In genomic region chr2:231910161-231910560, GRCh38 we compare ENCODE assay signal across 11 cellular contexts. TPM values are rescaled to one million over a fixed set of nuclear protein-coding genes. Genes with fewer than 3 reads are reported as not detected.
DNase-seq lines count a peak whose midpoint lies in the region; ATAC-seq, FAIRE-seq and TF ChIP-seq lines count a peak whose summit lies in the region.
"Not testable (repeated sequence)": the region's sequence is repeated elsewhere in the genome, so short reads cannot be mapped to it uniquely, and the experiment has no call there.
"Had no signal": no experiment of that assay in that cellular context is flagged by ENCODE, and none has a peak within 500 bp of the region (broad histone marks: within the 10 kb centered on the region; RNA-seq: fewer than 3 reads in every experiment).

No MANE protein-coding gene starts in this region.

- not testable (repeated sequence) for FAIRE-seq in K562 (lab: Jason Lieb, UNC)

- H3K18ac ChIP-seq in neuronal stem cell (ENCODE audit: low read length): not testable (repeated sequence)

- not testable (repeated sequence) for H3K9me3 Mint-ChIP-seq in CD4-positive, alpha-beta T cell; activated CD8-positive, alpha-beta memory T cell treated with anti-CD3 and anti-CD28 coated beads, Interleukin-2, amount 10 ng/mL, durations not matched to agents 7 days and 5 days (ENCODE audit: low read depth)

- H2AFZ ChIP-seq in K562 (ENCODE audit: low read depth, low read length); neuronal stem cell (ENCODE audit: low read length): not testable (repeated sequence)

- not testable (repeated sequence) for H4K20me1 ChIP-seq in K562 (replicated peaks; ENCODE audit: control insufficient read depth, insufficient read depth, low read length)

- H2BK12ac ChIP-seq in neuronal stem cell (ENCODE audit: low read length): not testable (repeated sequence)

- not testable (repeated sequence) for DNase-seq in CD4-positive, alpha-beta T cell; T-helper 17 cell; activated CD8-positive, alpha-beta memory T cell treated with anti-CD3 and anti-CD28 coated beads, Interleukin-2, amount 10 ng/mL, durations not matched to agents 7 days and 5 days; K562 (ENCODE audit: extremely low read depth in 1 of 4, low spot score in 3 of 4); neuronal stem cell (ENCODE audit: low spot score)
- peak; percentile 39 for DNase-seq in Jurkat, Clone E6-1 (ENCODE audit: low read depth, low spot score)
- DNase-seq in Right ventricle myocardium superior: peak; percentile 22
- peak; percentile 0 to 49 for DNase-seq in aorta

- TF ChIP-seq RAD21 in K562 (CRISPR knock-in tag; conservative IDR thresholded peaks at IDR 0.05 in 1 of 2, IDR thresholded peaks at IDR 0.05 in 1 of 2): not testable (repeated sequence)

- not testable (repeated sequence) for H3K4ac ChIP-seq in neuronal stem cell (ENCODE audit: low read length)

- H4K91ac ChIP-seq in neuronal stem cell (ENCODE audit: low read depth, low read length, poor library complexity): not testable (repeated sequence)

- not testable (repeated sequence) for H3K36me3 ChIP-seq in K562 (ENCODE audit: control insufficient read depth, insufficient read depth, low read length); neuronal stem cell (replicated peaks in 1 of 2; ENCODE audit: control insufficient read depth in 2 of 2, insufficient read depth in 2 of 2, low read length in 2 of 2); aorta (ENCODE audit: control insufficient read depth in 1 of 2, insufficient read depth in 2 of 2, low read length in 1 of 2)

- intact Hi-C loops in CD4-positive, alpha-beta T cell (cut with DNase I, micrococcal nuclease); K562 (cut with micrococcal nuclease); Right ventricle myocardium superior (cut with DNase I); aorta (cut with DNase I): not testable (repeated sequence)

- not testable (repeated sequence) for H3K27me3 ChIP-seq in CD4-positive, alpha-beta T cell (ENCODE audit: control insufficient read depth, insufficient read depth, low read length); neuronal stem cell (ENCODE audit: control insufficient read depth in 3 of 3, insufficient read depth in 3 of 3, low read depth in 1 of 3, low read length in 3 of 3); aorta (ENCODE audit: control insufficient read depth in 1 of 2, insufficient read depth in 2 of 2, low read length in 1 of 2)
- peaks cover 7 to 35% of the 10 kb centered on the region in 2 experiments; a peak in 3 of 5 replicates for H3K27me3 ChIP-seq in K562 (ENCODE audit: control insufficient read depth in 2 of 2, insufficient read depth in 2 of 2, low read length in 2 of 2)

- not testable (repeated sequence) for H2BK5ac ChIP-seq in neuronal stem cell (ENCODE audit: low read length)

- peak overlapping the region; percentile 63 for H2AK5ac ChIP-seq in neuronal stem cell (ENCODE audit: low read depth, low read length)

- TF ChIP-seq EP300 in K562 (IDR thresholded peaks at IDR 0.05; ENCODE audit: low read length): not testable (repeated sequence)

- H4K8ac ChIP-seq in neuronal stem cell (ENCODE audit: low read depth, low read length): not testable (repeated sequence)

- not testable (repeated sequence) for TF ChIP-seq POLR2A in K562 (conservative IDR thresholded peaks at IDR 0.05)

- not testable (repeated sequence) for H3K79me1 ChIP-seq in neuronal stem cell (ENCODE audit: low read depth, low read length)

- H3K27me3 Mint-ChIP-seq in CD4-positive, alpha-beta T cell; T-helper 17 cell; activated CD8-positive, alpha-beta memory T cell treated with anti-CD3 and anti-CD28 coated beads, Interleukin-2, amount 10 ng/mL, durations not matched to agents 7 days and 5 days: not testable (repeated sequence)

- ATAC-seq in CD4-positive, alpha-beta T cell (ENCODE audit: poor library complexity); T-helper 17 cell; activated CD8-positive, alpha-beta memory T cell treated with anti-CD3 and anti-CD28 coated beads, Interleukin-2, amount 10 ng/mL, durations not matched to agents 7 days and 5 days; K562; Right ventricle myocardium superior (ENCODE audit: poor library complexity); aorta (ENCODE audit: low FRiP score): not testable (repeated sequence)

- H3K9me1 ChIP-seq in K562 (ENCODE audit: control insufficient read depth, insufficient read depth, low read length): not testable (repeated sequence)

- H3K27ac Mint-ChIP-seq in CD4-positive, alpha-beta T cell: peak overlapping the region; percentile 33
- peak overlapping the region; percentile 63 for H3K27ac Mint-ChIP-seq in T-helper 17 cell
- H3K27ac Mint-ChIP-seq in activated CD8-positive, alpha-beta memory T cell treated with anti-CD3 and anti-CD28 coated beads, Interleukin-2, amount 10 ng/mL, durations not matched to agents 7 days and 5 days: peak overlapping the region; percentile 39

- not testable (repeated sequence) for H3K27ac ChIP-seq in CD4-positive, alpha-beta T cell (ENCODE audit: low read depth, low read length); K562 (ENCODE audit: extremely low read depth, low read depth, low read length); neuronal stem cell (replicated peaks; ENCODE audit: low read length); aorta (ENCODE audit: low read depth in 1 of 2, low read length in 2 of 2)

- 0% methylated on average over 5 of the region's 7 CpGs for WGBS in K562 (ENCODE audit: insufficient coverage, low coverage, missing lambda C conversion rate)
- WGBS in neuronal stem cell (ENCODE audit: extremely low coverage in 2 of 2, insufficient read length in 2 of 2, insufficient replicate concordance in 1 of 2), 2 donors: no CpG with 5 or more reads among the region's 7 CpGs
- WGBS in aorta, 2 donors: 89 to 90% methylated on average over 7 of the region's 7 CpGs

- not testable (repeated sequence) for H3K36me3 Mint-ChIP-seq in CD4-positive, alpha-beta T cell (ENCODE audit: low read depth); T-helper 17 cell (ENCODE audit: low read depth); activated CD8-positive, alpha-beta memory T cell treated with anti-CD3 and anti-CD28 coated beads, Interleukin-2, amount 10 ng/mL, durations not matched to agents 7 days and 5 days

- H3K4me3 Mint-ChIP-seq in CD4-positive, alpha-beta T cell; T-helper 17 cell; activated CD8-positive, alpha-beta memory T cell treated with anti-CD3 and anti-CD28 coated beads, Interleukin-2, amount 10 ng/mL, durations not matched to agents 7 days and 5 days: not testable (repeated sequence)

- H3K14ac ChIP-seq in neuronal stem cell (ENCODE audit: low read length): not testable (repeated sequence)

- not testable (repeated sequence) for BruUV-seq in K562 (replicated peaks; lab: Mats Ljungman, UMichigan)

- in situ Hi-C loops in K562 (cut with MboI): not testable (repeated sequence)

- not testable (repeated sequence) for H3K4me3 ChIP-seq in Jurkat, Clone E6-1 (ENCODE audit: low read length); K562; neuronal stem cell (ENCODE audit: low read length in 2 of 2); aorta (ENCODE audit: low read length in 2 of 2)

- H2BK120ac ChIP-seq in neuronal stem cell (ENCODE audit: low read depth, low read length): not testable (repeated sequence)

- H2BK15ac ChIP-seq in neuronal stem cell (ENCODE audit: low read length): not testable (repeated sequence)

- CTCF ChIA-PET in CD4-positive, alpha-beta T cell (lab: Charles Lee); K562 (lab: Yijun Ruan, JAX; ENCODE audit: low intra/inter-chr PET ratio): not testable (repeated sequence)
- CTCF ChIA-PET in activated CD8-positive, alpha-beta memory T cell treated with anti-CD3 and anti-CD28 coated beads, Interleukin-2, amount 10 ng/mL, durations not matched to agents 7 days and 5 days (lab: Charles Lee): interaction anchor here (0.6 to 2.8 kb wide), 2 partner anchors 9 to 143 kb away, joined by 3 to 12 read pairs; no protein-coding TSS in a partner anchor

- not testable (repeated sequence) for H3K4me2 ChIP-seq in K562 (ENCODE audit: insufficient read depth, low read length); neuronal stem cell (ENCODE audit: insufficient read depth, low read length, poor library complexity, severe bottlenecking)

- not testable (repeated sequence) for H3K23ac ChIP-seq in neuronal stem cell (ENCODE audit: low read depth, low read length, poor library complexity)

- TF ChIP-seq CTCF in CD4-positive, alpha-beta T cell (IDR thresholded peaks at IDR 0.05); K562 (IDR thresholded peaks at IDR 0.05 in 2 of 3, conservative IDR thresholded peaks at IDR 0.05 in 1 of 3; ENCODE audit: insufficient read depth in 2 of 3, low read depth in 1 of 3, low read length in 3 of 3): not testable (repeated sequence)

- not testable (repeated sequence) for H3K79me2 ChIP-seq in K562 (ENCODE audit: control insufficient read depth, insufficient read depth, low read length)

- H3K9me3 ChIP-seq in CD4-positive, alpha-beta T cell (ENCODE audit: control insufficient read depth, low read length); T-helper 17 cell (ENCODE audit: control insufficient read depth, low read length, poor library complexity, severe bottlenecking); K562 (replicated peaks; ENCODE audit: control insufficient read depth, insufficient read depth, low read depth, low read length); neuronal stem cell (replicated peaks in 1 of 2; ENCODE audit: control insufficient read depth in 2 of 2, insufficient read depth in 1 of 2, low read depth in 1 of 2, low read length in 2 of 2); aorta (ENCODE audit: control insufficient read depth, low read length): not testable (repeated sequence)

- not testable (repeated sequence) for H3K4me1 ChIP-seq in K562 (replicated peaks in 1 of 2; ENCODE audit: control insufficient read depth in 2 of 2, insufficient read depth in 2 of 2, low read length in 2 of 2); neuronal stem cell (ENCODE audit: control insufficient read depth in 2 of 2, insufficient read depth in 1 of 2, low read depth in 1 of 2, low read length in 2 of 2); aorta (ENCODE audit: control insufficient read depth in 1 of 2, insufficient read depth in 2 of 2, low read length in 2 of 2)

- POLR2A ChIA-PET in CD4-positive, alpha-beta T cell (lab: Charles Lee); K562 (lab: Yijun Ruan, JAX): not testable (repeated sequence)

- H3K4me1 Mint-ChIP-seq in CD4-positive, alpha-beta T cell (ENCODE audit: low read depth): peaks cover 15% of the 10 kb centered on the region
- H3K4me1 Mint-ChIP-seq in T-helper 17 cell: not testable (repeated sequence)
- peaks cover 16% of the 10 kb centered on the region for H3K4me1 Mint-ChIP-seq in activated CD8-positive, alpha-beta memory T cell treated with anti-CD3 and anti-CD28 coated beads, Interleukin-2, amount 10 ng/mL, durations not matched to agents 7 days and 5 days

- H3K9ac ChIP-seq in K562 (ENCODE audit: insufficient read depth in 1 of 2, low read depth in 2 of 2, low read length in 2 of 2); neuronal stem cell (ENCODE audit: low read depth, low read length, poor library complexity): not testable (repeated sequence)

RNA-seq across cellular contexts. Expression of gene NPPC, which starts 16.0 kb away (rescaled TPM):
- under 1 TPM in 1 of 2 experiments, not detected in 1; 0.34 TPM for total RNA-seq in CD4-positive, alpha-beta T cell
- not detected for polyA plus RNA-seq in Jurkat, Clone E6-1 (2012; ENCODE audit: insufficient read depth, insufficient read length)
- total RNA-seq in T-helper 17 cell (not detected), K562 (2014; rRNA removed) (not detected in 2 replicates), K562 (2014; rRNA removed; fragmentation: Illumina TruSeq; extraction: Trizol) (not detected in 2 replicates), K562 (2015; rRNA removed; fragmentation: Illumina TruSeq; extraction: Trizol) (not detected in 2 replicates), K562 (2021) (not detected in 2 replicates), Right ventricle myocardium superior (7.7 TPM), aorta (under 1 TPM in 1 of 2 donors, not detected in 1; 0.49 TPM)
- total RNA-seq in activated CD8-positive, alpha-beta memory T cell treated with anti-CD3 and anti-CD28 coated beads, Interleukin-2, amount 10 ng/mL, durations not matched to agents 7 days and 5 days: not detected
- not detected in 2 replicates for total RNA-seq in K562 (2011; cell fraction: chromatin; rRNA removed; ENCODE audit: low replicate concordance)
- not detected in 2 replicates for total RNA-seq in K562 (2011; cell fraction: nucleolus; rRNA removed)
- not detected in 2 replicates for total RNA-seq in K562 (2011; cell fraction: nucleoplasm; rRNA removed)
- polyA plus RNA-seq in K562 (2011; rRNA removed) (not detected in 2 replicates), K562 (2014; fragmentation: Illumina TruSeq; extraction: Trizol) (not detected in 2 replicates), K562 (2014; fragmentation: Nextera tagmentation; extraction: Ambion mirVana) (not detected), K562 (2014; rRNA removed) (not detected in 2 replicates), aorta (under 1 TPM; 0.36 to 0.88 TPM)
- polyA plus RNA-seq in K562 (2011; cell fraction: cytosol; rRNA removed): not detected in 2 replicates
- not detected in 2 replicates for polyA plus RNA-seq in K562 (2011; cell fraction: nucleus; rRNA removed)
- polyA plus RNA-seq in K562 (2012): not detected in 2 replicates
- polyA minus RNA-seq in K562 (2011; rRNA and poly(A)+ RNA removed): not detected in 2 replicates
- polyA minus RNA-seq in K562 (2011; cell fraction: cytosol; rRNA and poly(A)+ RNA removed): not detected in 2 replicates
- polyA minus RNA-seq in K562 (2011; cell fraction: nucleus; rRNA and poly(A)+ RNA removed): not detected in 2 replicates
- polyA plus RNA-seq in neuronal stem cell (2013, experiment 1 of 2): 0.32 TPM
- 0.35 TPM for polyA plus RNA-seq in neuronal stem cell (2013, experiment 2 of 2)
- total RNA-seq: CD4-positive, alpha-beta memory T cell; HFFc6; HT1080 had no signal
- polyA plus RNA-seq: CD4-positive, alpha-beta memory T cell had no signal

RNA-seq across cellular contexts. Expression of gene DIS3L2, which starts 51.4 kb away (rescaled TPM):
- total RNA-seq in CD4-positive, alpha-beta T cell: 10 to 100 TPM; 59.8 to 62.9 TPM
- 14.4 TPM for polyA plus RNA-seq in Jurkat, Clone E6-1 (2012; ENCODE audit: insufficient read depth, insufficient read length)
- total RNA-seq in T-helper 17 cell (10 to 100 TPM; 55.5 to 67.2 TPM), K562 (2014; rRNA removed) (15.1 and 16.8 TPM in 2 replicates), K562 (2014; rRNA removed; fragmentation: Illumina TruSeq; extraction: Trizol) (11.2 and 12.5 TPM in 2 replicates), K562 (2015; rRNA removed; fragmentation: Illumina TruSeq; extraction: Trizol) (10.8 and 11.6 TPM in 2 replicates), K562 (2021) (17.3 and 19.2 TPM in 2 replicates), Right ventricle myocardium superior (17.6 TPM), aorta (10 to 100 TPM; 28.4 to 40.0 TPM)
- 10 to 100 TPM; 25.4 to 39.4 TPM for total RNA-seq in activated CD8-positive, alpha-beta memory T cell treated with anti-CD3 and anti-CD28 coated beads, Interleukin-2, amount 10 ng/mL, durations not matched to agents 7 days and 5 days
- 50.9 and 73.3 TPM in 2 replicates for total RNA-seq in K562 (2011; cell fraction: chromatin; rRNA removed; ENCODE audit: low replicate concordance)
- total RNA-seq in K562 (2011; cell fraction: nucleolus; rRNA removed): 20.0 and 25.8 TPM in 2 replicates
- total RNA-seq in K562 (2011; cell fraction: nucleoplasm; rRNA removed): 27.0 and 28.9 TPM in 2 replicates
- polyA plus RNA-seq in K562 (2011; rRNA removed) (4.2 and 5.8 TPM in 2 replicates), K562 (2014; fragmentation: Illumina TruSeq; extraction: Trizol) (11.8 and 13.4 TPM in 2 replicates), K562 (2014; fragmentation: Nextera tagmentation; extraction: Ambion mirVana) (1 to 10 TPM; 1.5 to 1.9 TPM), K562 (2014; rRNA removed) (10.4 and 11.0 TPM in 2 replicates), aorta (10 to 100 TPM; 10.6 to 15.1 TPM)
- 6.0 and 10.4 TPM in 2 replicates for polyA plus RNA-seq in K562 (2011; cell fraction: cytosol; rRNA removed)
- polyA plus RNA-seq in K562 (2011; cell fraction: nucleus; rRNA removed): 25.1 and 33.5 TPM in 2 replicates
- 12.2 and 13.6 TPM in 2 replicates for polyA plus RNA-seq in K562 (2012)
- 7.0 and 8.4 TPM in 2 replicates for polyA minus RNA-seq in K562 (2011; rRNA and poly(A)+ RNA removed)
- polyA minus RNA-seq in K562 (2011; cell fraction: cytosol; rRNA and poly(A)+ RNA removed): 5.3 and 5.9 TPM in 2 replicates
- 15.8 and 20.1 TPM in 2 replicates for polyA minus RNA-seq in K562 (2011; cell fraction: nucleus; rRNA and poly(A)+ RNA removed)
- 17.7 TPM for polyA plus RNA-seq in neuronal stem cell (2013, experiment 1 of 2)
- 18.0 TPM for polyA plus RNA-seq in neuronal stem cell (2013, experiment 2 of 2)
